28 cellular contexts compared by ENCODE assay signal in genomic region chr1:224124220-224124619, GRCh38.
"Had no signal": no experiment of that assay in that cellular context is flagged by ENCODE, and none has a peak within 500 bp of the region (broad histone marks: within the 10 kb centered on the region; RNA-seq: fewer than 3 reads in every experiment).

No MANE protein-coding gene starts in this region.

- ATAC-seq: activated CD8-positive, alpha-beta memory T cell treated with anti-CD3 and anti-CD28 coated beads, Interleukin-2, amount 10 ng/mL, durations not matched to agents 7 days and 5 days; activated naive CD4-positive, alpha-beta T cell treated with anti-CD3 and anti-CD28 coated beads, Interleukin-2, amount 50 U/mL, for 72 hours; activated naive CD8-positive, alpha-beta T cell treated with anti-CD3 and anti-CD28 coated beads, Interleukin-2, amount 50 U/mL, for 24 hours; body of pancreas; WTC11 had no signal

- H3K27me3 ChIP-seq: ascending aorta, body of pancreas, MG63 had no signal

- DNase-seq: activated CD4-positive, alpha-beta T cell treated with anti-CD3 and anti-CD28 coated beads for 48 hours; activated CD4-positive, alpha-beta T cell treated with anti-CD3 and anti-CD28 coated beads, Interleukin-2, amount 50 U/mL, for 4 hours; activated CD4-positive, CD25-positive, alpha-beta regulatory T cell treated with anti-CD3 and anti-CD28 coated beads, Interleukin-2, amount 50 U/mL, for 72 hours; activated CD8-positive, alpha-beta memory T cell treated with anti-CD3 and anti-CD28 coated beads, Interleukin-2, amount 10 ng/mL, durations not matched to agents 7 days and 5 days; activated effector memory CD4-positive, alpha-beta T cell treated with Interleukin-2 at 50 U/mL for 16 hours; activated naive CD4-positive, alpha-beta T cell; activated naive CD8-positive, alpha-beta T cell treated with anti-CD3 and anti-CD28 coated beads, Interleukin-2, amount 50 U/mL, for 24 hours; activated T-cell treated with anti-CD3 and anti-CD28 coated beads, Interleukin-2, amount 50 U/mL, for 24 hours; amniotic stem cell; body of pancreas; central memory CD4-positive, alpha-beta T cell; cortex of kidney; MG63; MV-4-11; NCI-H1105; NCI-H1436; NCI-H1694 treated with DMSO at 0.1 percent for 48 hours; NCI-H2029 treated with DMSO at 0.1 percent for 48 hours; NCI-H345; NCI-H510A; NCI-H526 treated with DMSO at 0.1 percent for 48 hours; NCI-H82; SIG-M5; T-helper 1 cell had no signal

- H3K36me3 ChIP-seq: ascending aorta had no signal

- H3K9me3 Mint-ChIP-seq: activated naive CD4-positive, alpha-beta T cell treated with anti-CD3 and anti-CD28 coated beads, Interleukin-2, amount 50 U/mL, for 72 hours; activated naive CD8-positive, alpha-beta T cell treated with anti-CD3 and anti-CD28 coated beads, Interleukin-2, amount 50 U/mL, for 24 hours; activated T-cell treated with anti-CD3 and anti-CD28 coated beads, Interleukin-2, amount 50 U/mL, for 24 hours; activated T-helper 1 cell treated with anti-CD3 and anti-CD28 coated beads, Interleukin-12 subunit alpha, Interleukin-12 subunit beta, Interleukin-2, Interleukin-4 antibody, amounts not matched to agents 30 ng/mL and 10 ng/mL and 1 ng/mL, durations not matched to agents 14 hours and 24 hours and 36 hours; WTC11 had no signal

- H3K27ac ChIP-seq: ascending aorta, body of pancreas had no signal

- H3K27ac Mint-ChIP-seq: activated CD8-positive, alpha-beta memory T cell treated with anti-CD3 and anti-CD28 coated beads, Interleukin-2, amount 10 ng/mL, durations not matched to agents 7 days and 5 days; activated naive CD8-positive, alpha-beta T cell treated with anti-CD3 and anti-CD28 coated beads, Interleukin-2, amount 50 U/mL, for 24 hours; activated T-cell treated with anti-CD3 and anti-CD28 coated beads, Interleukin-2, amount 50 U/mL, for 24 hours; activated T-helper 1 cell treated with anti-CD3 and anti-CD28 coated beads, Interleukin-12 subunit alpha, Interleukin-12 subunit beta, Interleukin-2, Interleukin-4 antibody, amounts not matched to agents 30 ng/mL and 10 ng/mL and 1 ng/mL, durations not matched to agents 14 hours and 24 hours and 36 hours; WTC11 had no signal

- H3K36me3 Mint-ChIP-seq: activated naive CD4-positive, alpha-beta T cell treated with anti-CD3 and anti-CD28 coated beads, Interleukin-2, amount 50 U/mL, for 72 hours had no signal

- H3K4me3 ChIP-seq: ascending aorta, body of pancreas, MG63 had no signal

- H3K4me1 ChIP-seq: ascending aorta had no signal

- H3K27me3 Mint-ChIP-seq: activated CD8-positive, alpha-beta memory T cell treated with anti-CD3 and anti-CD28 coated beads, Interleukin-2, amount 10 ng/mL, durations not matched to agents 7 days and 5 days; activated naive CD8-positive, alpha-beta T cell treated with anti-CD3 and anti-CD28 coated beads, Interleukin-2, amount 50 U/mL, for 24 hours; activated T-cell treated with anti-CD3 and anti-CD28 coated beads, Interleukin-2, amount 50 U/mL, for 24 hours had no signal

- H3K9me3 ChIP-seq: ascending aorta, body of pancreas, MG63 had no signal

- H3K4me3 Mint-ChIP-seq: activated CD8-positive, alpha-beta memory T cell treated with anti-CD3 and anti-CD28 coated beads, Interleukin-2, amount 10 ng/mL, durations not matched to agents 7 days and 5 days; activated naive CD8-positive, alpha-beta T cell treated with anti-CD3 and anti-CD28 coated beads, Interleukin-2, amount 50 U/mL, for 24 hours; activated T-cell treated with anti-CD3 and anti-CD28 coated beads, Interleukin-2, amount 50 U/mL, for 24 hours; activated T-helper 1 cell treated with anti-CD3 and anti-CD28 coated beads, Interleukin-12 subunit alpha, Interleukin-12 subunit beta, Interleukin-2, Interleukin-4 antibody, amounts not matched to agents 30 ng/mL and 10 ng/mL and 1 ng/mL, durations not matched to agents 14 hours and 24 hours and 36 hours; WTC11 had no signal
